21 cellular contexts compared by ENCODE assay signal in the genomic region with DNA sequence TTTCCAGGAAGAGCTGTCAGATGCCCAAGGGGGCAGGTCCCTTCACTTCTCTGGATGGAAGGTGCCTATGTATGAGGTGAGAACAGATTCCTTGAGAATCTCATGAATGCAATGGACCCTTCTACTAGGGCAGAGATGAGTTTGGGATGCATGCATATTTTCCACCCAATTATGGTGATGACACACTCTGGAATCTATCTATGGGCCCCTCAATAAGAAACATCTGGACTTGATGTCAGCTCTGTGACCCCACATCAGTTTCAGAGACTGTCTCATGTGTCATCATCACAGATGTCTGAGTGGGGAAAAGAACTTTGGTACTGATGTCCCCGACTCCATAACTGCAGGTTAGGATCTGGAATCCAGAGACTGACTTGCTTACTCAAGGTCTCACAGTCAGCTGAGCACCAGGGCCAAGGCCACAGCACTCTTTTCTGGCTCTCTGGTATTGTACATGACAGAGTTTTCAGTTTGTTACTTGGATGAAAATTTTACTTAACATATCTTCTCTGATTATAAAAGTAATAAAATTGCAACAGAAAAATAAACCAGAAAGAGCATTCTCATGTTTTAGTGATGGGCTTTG.
A peak's percentile ranks its signal among the peaks of the same experiment; 100 is the strongest.
DNase-seq lines count a peak whose midpoint lies in the region; ATAC-seq, FAIRE-seq and TF ChIP-seq lines count a peak whose summit lies in the region.
"Had no signal": no experiment of that assay in that cellular context is flagged by ENCODE, and none has a peak within 500 bp of the region (broad histone marks: within the 10 kb centered on the region; RNA-seq: fewer than 3 reads in every experiment).

No MANE protein-coding gene starts in this region.

- H3K4me3 ChIP-seq in endothelial cell of umbilical vein (replicated peaks in 1 of 3; ENCODE audit: insufficient read depth in 1 of 3, low read depth in 1 of 3, low read length in 3 of 3) (no peak overlapping the region), lower leg skin (ENCODE audit: low read depth, poor library complexity, severe bottlenecking) (no peak overlapping the region)

- DNase-seq in HCEC 1CT = peak; percentile 61
- DNase-seq in endothelial cell of umbilical vein (ENCODE audit: low read depth, low spot score) = no peak
- DNase-seq in left lobe of liver (ENCODE audit: low spot score) = no peak
- no peak for DNase-seq in lower leg skin (ENCODE audit: low spot score in 2 of 2)
- DNase-seq in foreskin keratinocyte = no peak
- no peak for DNase-seq in kidney glomerular epithelial cell (lab: John Stamatoyannopoulos, UW)
- DNase-seq in anterior cingulate cortex (lab: John Stamatoyannopoulos, UW) = no peak
- DNase-seq: CD8-positive, alpha-beta T cell; GOT3; Karpas-422; MM.1S; NCI-H1105; NCI-H1694; NCI-H2227 treated with DMSO at 0.1 percent for 48 hours; NCI-H526; SHP77; SK-N-SH had no signal

- no peak overlapping the region for H3K27ac ChIP-seq in endothelial cell of umbilical vein (ENCODE audit: insufficient read depth, low read depth, low read length)
- no peak overlapping the region for H3K27ac ChIP-seq in foreskin keratinocyte

- TF ChIP-seq CTCF in endothelial cell of umbilical vein (IDR thresholded peaks at IDR 0.05; ENCODE audit: extremely low read depth in 1 of 2, insufficient read depth in 1 of 2, low read depth in 1 of 2, low read length in 2 of 2) = no peak
- no peak for TF ChIP-seq CTCF in lower leg skin (IDR thresholded peaks at IDR 0.05)
- no peak for TF ChIP-seq CTCF in foreskin keratinocyte (conservative IDR thresholded peaks at IDR 0.05)

- intact Hi-C loops in endothelial cell of umbilical vein (cut with micrococcal nuclease) = no loop called here
- intact Hi-C loops in lower leg skin (cut with DNase I; ENCODE audit: low total_unique reads) = no loop called here

- H3K4me2 ChIP-seq in endothelial cell of umbilical vein (ENCODE audit: insufficient read depth, low read length) = no peak overlapping the region
- H3K4me2 ChIP-seq: SK-N-SH had no signal

- H2AFZ ChIP-seq in endothelial cell of umbilical vein (ENCODE audit: low read depth, low read length) = no peak overlapping the region

- BruUV-seq in endothelial cell of umbilical vein (replicated peaks; lab: Mats Ljungman, UMichigan) = no TSS peak

- WGBS in lower leg skin, 2 donors = 67 to 69% methylated on average over 1 of the region's 1 CpG

- no peaks in the 10 kb centered on the region for H3K9me3 ChIP-seq in endothelial cell of umbilical vein (replicated peaks; ENCODE audit: control insufficient read depth, insufficient read depth, low read length)
- H3K9me3 ChIP-seq: SK-N-SH had no signal

- H3K79me2 ChIP-seq in endothelial cell of umbilical vein (ENCODE audit: control insufficient read depth, insufficient read depth, low read length) = no peaks in the 10 kb centered on the region

- no peak for TF ChIP-seq POLR2A in endothelial cell of umbilical vein (IDR thresholded peaks at IDR 0.05; ENCODE audit: low read depth, low read length)
- no peak for TF ChIP-seq POLR2A in lower leg skin (IDR thresholded peaks at IDR 0.05)

- POLR2A ChIA-PET in endothelial cell of umbilical vein (lab: Charles Lee) = no interaction called here

- H4K20me1 ChIP-seq in endothelial cell of umbilical vein (replicated peaks; ENCODE audit: control insufficient read depth, extremely low read depth, insufficient read depth, low read length) = no peaks in the 10 kb centered on the region

- no peak overlapping the region for H3K9ac ChIP-seq in endothelial cell of umbilical vein (replicated peaks; ENCODE audit: extremely low read depth, insufficient read depth, low read length)
- H3K9ac ChIP-seq: SK-N-SH had no signal

- no peaks in the 10 kb centered on the region for H3K9me1 ChIP-seq in endothelial cell of umbilical vein (replicated peaks; ENCODE audit: control insufficient read depth, extremely low read depth, insufficient read depth, low read length)

- H3K4me1 ChIP-seq in endothelial cell of umbilical vein (ENCODE audit: control insufficient read depth, extremely low read depth, insufficient read depth, low read length) = no peaks in the 10 kb centered on the region
- no peaks in the 10 kb centered on the region for H3K4me1 ChIP-seq in foreskin keratinocyte

- ATAC-seq in left lobe of liver = peak; percentile 11
- ATAC-seq in foreskin keratinocyte = no peak
- ATAC-seq: CD8-positive, alpha-beta T cell had no signal

- FAIRE-seq in endothelial cell of umbilical vein (lab: Jason Lieb, UNC) = peak; percentile 4
- FAIRE-seq: G401.6, GM12891, GM18507, RCC 7860 had no signal

- CTCF ChIA-PET in endothelial cell of umbilical vein (lab: Charles Lee) = no interaction called here

- H3K27me3 ChIP-seq in endothelial cell of umbilical vein (ENCODE audit: control insufficient read depth in 2 of 2, insufficient read depth in 2 of 2, low read length in 2 of 2) = no peaks in the 10 kb centered on the region
- H3K27me3 ChIP-seq in foreskin keratinocyte = no peaks in the 10 kb centered on the region

- no peaks in the 10 kb centered on the region for H3K36me3 ChIP-seq in endothelial cell of umbilical vein (ENCODE audit: control insufficient read depth in 2 of 2, extremely low read depth in 1 of 2, insufficient read depth in 2 of 2, low read length in 2 of 2)

- dilution Hi-C loops in endothelial cell of umbilical vein (cut with MboI; ENCODE audit: extremely low pct_ligation_motif_present, low sequenced_read_pairs) = no loop called here

TF ChIP-seq in endothelial cell of umbilical vein, 7 proteins besides CTCF, POLR2A, EP300 and RAD21:
- TF ChIP-seq FOS (IDR thresholded peaks at IDR 0.05; ENCODE audit: borderline replicate concordance, insufficient read depth, low read length) = no peak
- TF ChIP-seq MYC (IDR thresholded peaks at IDR 0.05; ENCODE audit: low read depth, low read length) = no peak
TF ChIP-seq in endothelial cell of umbilical vein: peak in this region for 0.
